ENCODE assay signal across 19 cellular contexts in the genomic region with DNA sequence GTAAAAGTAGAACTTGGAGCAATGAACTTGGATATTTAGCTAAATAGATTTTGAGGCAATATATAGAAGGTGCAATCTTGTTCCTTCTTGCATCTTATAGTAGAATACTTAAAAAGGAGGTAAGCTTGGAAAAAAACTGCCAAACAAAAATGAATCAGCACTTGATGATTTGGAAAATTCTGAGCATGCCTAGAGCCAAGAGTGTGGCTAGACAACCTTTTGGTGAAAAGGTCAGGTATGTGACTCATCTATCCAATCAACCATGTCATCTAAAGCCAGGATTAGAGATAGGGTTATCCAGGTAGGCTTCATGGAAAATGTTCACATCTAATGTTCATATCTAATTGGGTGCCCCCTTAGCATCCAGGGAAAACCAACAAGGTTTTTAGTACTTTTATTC.
"Had no signal": no experiment of that assay in that cellular context is flagged by ENCODE, and none has a peak within 500 bp of the region (broad histone marks: within the 10 kb centered on the region; RNA-seq: fewer than 3 reads in every experiment).

No MANE protein-coding gene starts in this region.

- H3K4me1 Mint-ChIP-seq: activated naive CD4-positive, alpha-beta T cell treated with anti-CD3 and anti-CD28 coated beads, Interleukin-2, amount 50 U/mL, for 24 hours; natural killer cell; stimulated activated naive CD8-positive, alpha-beta T cell treated with anti-CD3 and anti-CD28 coated beads, Interleukin-15, amount 100 ng/mL, for 72 hours had no signal

- H3K36me3 Mint-ChIP-seq: activated naive CD4-positive, alpha-beta T cell treated with anti-CD3 and anti-CD28 coated beads, Interleukin-2, amount 50 U/mL, for 24 hours; natural killer cell; type B pancreatic cell had no signal

- H3K9me3 ChIP-seq: ascending aorta, esophagus muscularis mucosa, ovary, psoas muscle, suprapubic skin had no signal

- H3K27ac Mint-ChIP-seq: activated naive CD4-positive, alpha-beta T cell treated with anti-CD3 and anti-CD28 coated beads, Interleukin-2, amount 50 U/mL, for 24 hours; activated T-cell treated with anti-CD3 and anti-CD28 coated beads, Interleukin-2, amount 50 U/mL, for 72 hours; natural killer cell; stimulated activated naive CD8-positive, alpha-beta T cell treated with anti-CD3 and anti-CD28 coated beads, Interleukin-15, amount 100 ng/mL, for 72 hours; T-helper 1 cell treated with Interleukin-12 subunit alpha and Interleukin-12 subunit beta and Interleukin-4 antibody, amounts not matched to agents 30 μg/mL and 1 μg/mL, for 36 hours; type B pancreatic cell had no signal

- ATAC-seq: activated T-cell treated with anti-CD3 and anti-CD28 coated beads, Interleukin-2, amount 50 U/mL, for 72 hours; natural killer cell; psoas muscle; sciatic nerve; stimulated activated naive CD8-positive, alpha-beta T cell treated with anti-CD3 and anti-CD28 coated beads, Interleukin-15, amount 100 ng/mL, for 72 hours had no signal

- H3K4me2 ChIP-seq: smooth muscle cell had no signal

- H3K9me3 Mint-ChIP-seq: activated naive CD4-positive, alpha-beta T cell treated with anti-CD3 and anti-CD28 coated beads, Interleukin-2, amount 50 U/mL, for 24 hours; T-helper 1 cell treated with Interleukin-12 subunit alpha and Interleukin-12 subunit beta and Interleukin-4 antibody, amounts not matched to agents 30 μg/mL and 1 μg/mL, for 36 hours; type B pancreatic cell had no signal

- H3K27me3 ChIP-seq: ascending aorta, esophagus muscularis mucosa, ovary, suprapubic skin had no signal

- H3K4me1 ChIP-seq: ascending aorta, esophagus muscularis mucosa, psoas muscle, suprapubic skin had no signal

- H3K4me3 Mint-ChIP-seq: activated naive CD4-positive, alpha-beta T cell treated with anti-CD3 and anti-CD28 coated beads, Interleukin-2, amount 50 U/mL, for 24 hours; activated T-cell treated with anti-CD3 and anti-CD28 coated beads, Interleukin-2, amount 50 U/mL, for 72 hours; natural killer cell; stimulated activated naive CD8-positive, alpha-beta T cell treated with anti-CD3 and anti-CD28 coated beads, Interleukin-15, amount 100 ng/mL, for 72 hours; T-helper 1 cell treated with Interleukin-12 subunit alpha and Interleukin-12 subunit beta and Interleukin-4 antibody, amounts not matched to agents 30 μg/mL and 1 μg/mL, for 36 hours; type B pancreatic cell had no signal

- H3K27ac ChIP-seq: ascending aorta, esophagus muscularis mucosa, ovary, psoas muscle, suprapubic skin had no signal

- H3K4me3 ChIP-seq: ascending aorta, esophagus muscularis mucosa, ovary, psoas muscle, smooth muscle cell, suprapubic skin had no signal

- DNase-seq: activated CD4-positive, alpha-beta T cell treated with anti-CD3 and anti-CD28 coated beads, Interleukin-2, amount 50 U/mL, for 1 hour; activated CD4-positive, CD25-positive, alpha-beta regulatory T cell treated with anti-CD3 and anti-CD28 coated beads, Interleukin-2, amount 50 U/mL, for 72 hours; activated CD8-positive, alpha-beta memory T cell treated with anti-CD3 and anti-CD28 coated beads for 24 hours; activated effector memory CD4-positive, alpha-beta T cell treated with anti-CD3 and anti-CD28 coated beads, Interleukin-2, amount 50 U/mL, for 16 hours; activated T-cell treated with anti-CD3 and anti-CD28 coated beads, Interleukin-2, amount 50 U/mL, for 72 hours; effector CD8-positive, alpha-beta T cell; natural killer cell; ovary; psoas muscle; stimulated activated CD4-positive, alpha-beta T cell treated with anti-CD3 and anti-CD28 coated beads, Interleukin-4, amount 100 ng/mL, for 1 hour; stimulated activated naive CD8-positive, alpha-beta T cell treated with anti-CD3 and anti-CD28 coated beads, Interleukin-15, amount 100 ng/mL, for 72 hours had no signal

- H3K36me3 ChIP-seq: ascending aorta, esophagus muscularis mucosa, ovary, suprapubic skin had no signal

- H3K27me3 Mint-ChIP-seq: activated naive CD4-positive, alpha-beta T cell treated with anti-CD3 and anti-CD28 coated beads, Interleukin-2, amount 50 U/mL, for 24 hours; stimulated activated naive CD8-positive, alpha-beta T cell treated with anti-CD3 and anti-CD28 coated beads, Interleukin-15, amount 100 ng/mL, for 72 hours; type B pancreatic cell had no signal
